8 cellular contexts compared by ENCODE assay signal in genomic region chr1:155250246-155250632, GRCh38. TPM values are rescaled to one million over a fixed set of nuclear protein-coding genes. Genes with fewer than 3 reads are reported as not detected.
DNase-seq lines count a peak whose midpoint lies in the region; ATAC-seq and TF ChIP-seq lines count a peak whose summit lies in the region.

No MANE protein-coding gene starts in this region.

- no peaks in the 10 kb centered on the region for H3K9me3 ChIP-seq in endodermal cell (ENCODE audit: control insufficient read depth, low read length)
- H3K9me3 ChIP-seq in thymus (ENCODE audit: control insufficient read depth) = no peaks in the 10 kb centered on the region

- ATAC-seq in activated T-cell treated with anti-CD3 and anti-CD28 coated beads, Interleukin-2, amount 50 U/mL, for 4 hours = peak; percentile 4 to 6
- peak; percentile 22 for ATAC-seq in HG03565 (IDR thresholded peaks at IDR 0.05; ENCODE audit: unreplicated experiment)

- H3K27me3 ChIP-seq in endodermal cell (ENCODE audit: control insufficient read depth, insufficient read depth, low read length, poor library complexity, severe bottlenecking) (no peaks in the 10 kb centered on the region), thymus (ENCODE audit: control insufficient read depth, insufficient read depth) (no peaks in the 10 kb centered on the region)

- no peak for TF ChIP-seq CTCF in endodermal cell (conservative IDR thresholded peaks at IDR 0.05)

- no peaks in the 10 kb centered on the region for H3K9me3 Mint-ChIP-seq in activated T-cell treated with anti-CD3 and anti-CD28 coated beads, Interleukin-2, amount 50 U/mL, for 4 hours
- H3K9me3 Mint-ChIP-seq in endodermal cell = no peaks in the 10 kb centered on the region

- peak overlapping the region; percentile 71 for H3K4me3 Mint-ChIP-seq in activated T-cell treated with anti-CD3 and anti-CD28 coated beads, Interleukin-2, amount 50 U/mL, for 4 hours
- peak overlapping the region; percentile 42 for H3K4me3 Mint-ChIP-seq in endodermal cell

- DNase-seq in activated T-cell treated with anti-CD3 and anti-CD28 coated beads, Interleukin-2, amount 50 U/mL, for 4 hours = no peak
- DNase-seq in activated T-cell treated with anti-CD3 and anti-CD28 coated beads for 4 hours = no peak
- DNase-seq in endodermal cell = no peak
- no peak for DNase-seq in mucosa of gallbladder (ENCODE audit: low spot score)
- DNase-seq in activated CD4-positive, CD25-positive, alpha-beta regulatory T cell (lab: John Stamatoyannopoulos, UW) = no peak
- no peak for DNase-seq in glomerular visceral epithelial cell (ENCODE audit: extremely low spot score)

- H3K36me3 ChIP-seq in endodermal cell (ENCODE audit: control insufficient read depth, insufficient read depth, low read length) (peaks cover 5% of the 10 kb centered on the region), thymus (ENCODE audit: control insufficient read depth, insufficient read depth) (peaks cover 6% of the 10 kb centered on the region)

- H3K27me3 Mint-ChIP-seq in activated T-cell treated with anti-CD3 and anti-CD28 coated beads, Interleukin-2, amount 50 U/mL, for 4 hours (ENCODE audit: low read depth) = no peaks in the 10 kb centered on the region
- peaks cover 13% of the 10 kb centered on the region for H3K27me3 Mint-ChIP-seq in endodermal cell (ENCODE audit: insufficient read depth)

- H3K4me1 Mint-ChIP-seq in activated T-cell treated with anti-CD3 and anti-CD28 coated beads, Interleukin-2, amount 50 U/mL, for 4 hours (ENCODE audit: low read depth) = peaks cover 23% of the 10 kb centered on the region
- H3K4me1 Mint-ChIP-seq in endodermal cell = peaks cover 23% of the 10 kb centered on the region

- H3K4me1 ChIP-seq in endodermal cell (ENCODE audit: control insufficient read depth, insufficient read depth, low read length) (peaks cover 7% of the 10 kb centered on the region), thymus (ENCODE audit: control insufficient read depth, insufficient read depth, low read length) (peaks cover 5% of the 10 kb centered on the region)

- H3K36me3 Mint-ChIP-seq in activated T-cell treated with anti-CD3 and anti-CD28 coated beads, Interleukin-2, amount 50 U/mL, for 4 hours (ENCODE audit: insufficient read depth) = no peaks in the 10 kb centered on the region
- H3K36me3 Mint-ChIP-seq in endodermal cell (ENCODE audit: low read depth) = peaks cover 24% of the 10 kb centered on the region

- H3K27ac ChIP-seq in endodermal cell (ENCODE audit: low read depth, low read length) (no peak overlapping the region), thymus (ENCODE audit: low read depth) (peak overlapping the region; percentile 78)

- 61 to 77% methylated on average over 14 to 28 of the region's 28 CpGs for WGBS in endodermal cell (ENCODE audit: insufficient coverage in 1 of 2, insufficient read length in 1 of 2), 2 experiments
- WGBS in thymus = 3% methylated on average over 28 of the region's 28 CpGs

- no peak overlapping the region for H3K9ac ChIP-seq in endodermal cell (ENCODE audit: extremely low read depth, low read length, poor library complexity, severe bottlenecking)

- H3K4me3 ChIP-seq in endodermal cell (ENCODE audit: low read length) (no peak overlapping the region), thymus (ENCODE audit: low read length) (peak overlapping the region; percentile 63)

- H3K27ac Mint-ChIP-seq in endodermal cell = no peak overlapping the region

RNA-seq across cellular contexts. Expression of gene ENTREP3, which starts 5.0 kb away (rescaled TPM):
- 10 to 100 TPM; 31.7 to 41.3 (median 39.8) TPM for total RNA-seq in activated T-cell treated with anti-CD3 and anti-CD28 coated beads, Interleukin-2, amount 50 U/mL, for 4 hours
- 10 to 100 TPM; 49.5 to 65.9 TPM for total RNA-seq in endodermal cell
- 57.2 TPM for polyA plus RNA-seq in endodermal cell (2013, experiment 1 of 2)
- 49.2 TPM for polyA plus RNA-seq in endodermal cell (2013, experiment 2 of 2)
- 12.5 TPM for polyA plus RNA-seq in thymus
- 49.0 TPM for total RNA-seq in mucosa of gallbladder

RNA-seq across cellular contexts. Expression of gene SCAMP3, which starts 11.9 kb away (rescaled TPM):
- 100 to 1,000 TPM; 193 to 214 (median 208) TPM for total RNA-seq in activated T-cell treated with anti-CD3 and anti-CD28 coated beads, Interleukin-2, amount 50 U/mL, for 4 hours
- 10 to 100 TPM; 56.1 TPM for total RNA-seq in endodermal cell
- 66.4 TPM for polyA plus RNA-seq in endodermal cell (2013, experiment 1 of 2)
- polyA plus RNA-seq in endodermal cell (2013, experiment 2 of 2) = 60.2 TPM
- polyA plus RNA-seq in thymus = 59.1 TPM
- 68.6 TPM for total RNA-seq in mucosa of gallbladder

RNA-seq across cellular contexts. Expression of gene CLK2, which starts 23.1 kb away (rescaled TPM):
- total RNA-seq in activated T-cell treated with anti-CD3 and anti-CD28 coated beads, Interleukin-2, amount 50 U/mL, for 4 hours = 10 to 100 TPM; 64.2 to 68.4 (median 66.3) TPM
- total RNA-seq in endodermal cell (10 to 100 TPM; 69.8 to 82.3 TPM), mucosa of gallbladder (73.7 TPM)
- polyA plus RNA-seq in endodermal cell (2013, experiment 1 of 2) = 84.9 TPM
- polyA plus RNA-seq in endodermal cell (2013, experiment 2 of 2) = 71.3 TPM
- 86.5 TPM for polyA plus RNA-seq in thymus

RNA-seq across cellular contexts. Expression of gene HCN3, which starts 27.0 kb away (rescaled TPM):
- 1 to 10 TPM; 1.1 to 1.3 (median 1.3) TPM for total RNA-seq in activated T-cell treated with anti-CD3 and anti-CD28 coated beads, Interleukin-2, amount 50 U/mL, for 4 hours
- total RNA-seq in endodermal cell (1 to 10 TPM; 8.7 to 9.2 TPM), mucosa of gallbladder (8.7 TPM)
- 15.1 TPM for polyA plus RNA-seq in endodermal cell (2013, experiment 1 of 2)
- 12.8 TPM for polyA plus RNA-seq in endodermal cell (2013, experiment 2 of 2)
- 2.6 TPM for polyA plus RNA-seq in thymus

RNA-seq across cellular contexts. Expression of gene MTX1, which starts 41.7 kb away (rescaled TPM):
- total RNA-seq in activated T-cell treated with anti-CD3 and anti-CD28 coated beads, Interleukin-2, amount 50 U/mL, for 4 hours = 10 to 100 TPM; 77.4 to 88.6 (median 77.7) TPM
- total RNA-seq in endodermal cell (10 to 100 TPM; 47.3 to 63.2 TPM), mucosa of gallbladder (31.3 TPM)
- 43.6 TPM for polyA plus RNA-seq in endodermal cell (2013, experiment 1 of 2)
- polyA plus RNA-seq in endodermal cell (2013, experiment 2 of 2) = 43.3 TPM
- 36.8 TPM for polyA plus RNA-seq in thymus
